Comparison of ENCODE assay signal across 8 cellular contexts in genomic region chr14:105490572-105491365, GRCh38. TPM values are rescaled to one million over a fixed set of nuclear protein-coding genes. Genes with fewer than 3 reads are reported as not detected.
DNase-seq lines count a peak whose midpoint lies in the region; ATAC-seq and TF ChIP-seq lines count a peak whose summit lies in the region.

Gene TEDC1 (plus strand): TSS chr14:105491246. CDS start chr14:105491376, 130 bp downstream.

- 14% methylated on average over 64 of the region's 94 CpGs for WGBS in smooth muscle cell (ENCODE audit: low lambda C conversion rate)

- H3K9me3 ChIP-seq in smooth muscle cell (replicated peaks; ENCODE audit: low read depth) = no peaks in the 10 kb centered on the region

- POLR2A ChIA-PET in activated B cell treated with CpG ODN at 0.5 μM for 24 hours (lab: Charles Lee) = interaction anchor here (1.2 to 2.5 kb wide), 6 partner anchors 10 to 190 kb away, joined by 3 to 33 read pairs (median 11); partner anchors contain the start of genes BRF1 and TEX22

- H3K36me3 Mint-ChIP-seq in activated B cell treated with CpG ODN at 0.5 μM for 24 hours (ENCODE audit: low read depth) = peaks cover 2% of the 10 kb centered on the region

- H3K4me1 ChIP-seq in smooth muscle cell (ENCODE audit: low read depth) = peaks cover 6% of the 10 kb centered on the region

- H3K9ac ChIP-seq in smooth muscle cell (ENCODE audit: low read depth) = peak within 1 kb of the TSS; percentile 85

- H3K4me3 ChIP-seq in AG10803 (ENCODE audit: low read length) (peak within 1 kb of the TSS; percentile 69), smooth muscle cell (peak within 1 kb of the TSS; percentile 76)

- H4K20me1 ChIP-seq in smooth muscle cell (ENCODE audit: low read depth) = no peaks in the 10 kb centered on the region

- H3K36me3 ChIP-seq in smooth muscle cell (ENCODE audit: low read depth) = no peaks in the 10 kb centered on the region

- peak within 1 kb of the TSS; percentile 97 for H3K27ac Mint-ChIP-seq in activated B cell treated with CpG ODN at 0.5 μM for 24 hours

- TF ChIP-seq CTCF in AG10803 (conservative IDR thresholded peaks at IDR 0.05; ENCODE audit: low read length) (peak; percentile 51), activated B cell treated with CpG ODN at 0.5 μM for 24 hours (IDR thresholded peaks at IDR 0.05) (peak; percentile 57), smooth muscle cell (IDR thresholded peaks at IDR 0.05; ENCODE audit: borderline replicate concordance, insufficient read depth, poor library complexity, severe bottlenecking) (peak; percentile 66)

- H3K9me3 Mint-ChIP-seq in activated B cell treated with CpG ODN at 0.5 μM for 24 hours = no peaks in the 10 kb centered on the region

- peaks cover 33% of the 10 kb centered on the region for H3K4me1 Mint-ChIP-seq in activated B cell treated with CpG ODN at 0.5 μM for 24 hours

- peak; percentile 100 for DNase-seq in AG10803 (ENCODE audit: low read depth)
- peak; percentile 100 for DNase-seq in NCI-H345 (lab: John Stamatoyannopoulos, UW)
- DNase-seq in activated B cell treated with CpG ODN at 0.5 μM for 24 hours = peak; percentile 96
- peak; percentile 97 to 100 (median 100) for DNase-seq in caudate nucleus (lab: John Stamatoyannopoulos, UW)
- peak; percentile 91 for DNase-seq in iPS-NIHi7 (ENCODE audit: extremely low spot score)
- DNase-seq in smooth muscle cell (lab: John Stamatoyannopoulos, UW; ENCODE audit: unreplicated experiment) = peak; percentile 100

- H3K4me3 Mint-ChIP-seq in activated B cell treated with CpG ODN at 0.5 μM for 24 hours = peak within 1 kb of the TSS; percentile 87

- ATAC-seq in GM19023 (IDR thresholded peaks at IDR 0.05; ENCODE audit: unreplicated experiment) = peak; percentile 70
- ATAC-seq in HG03280 (IDR thresholded peaks at IDR 0.05; ENCODE audit: unreplicated experiment) = peak; percentile 67
- ATAC-seq in activated B cell treated with CpG ODN at 0.5 μM for 24 hours (ENCODE audit: low read depth) = peak; percentile 73

- H3K79me2 ChIP-seq in smooth muscle cell (ENCODE audit: low read depth) = no peaks in the 10 kb centered on the region

- intact Hi-C loops in activated B cell treated with CpG ODN at 0.5 μM for 24 hours (cut with micrococcal nuclease) = loop anchor here (1.0 to 5.0 kb wide), 14 partner anchors 14 to 738 kb away; partner anchors contain the start of genes BRF1, CDCA4, CLBA1 and GPR132

- H3K4me2 ChIP-seq in smooth muscle cell = peak within 1 kb of the TSS; percentile 99

- CTCF ChIA-PET in activated B cell treated with CpG ODN at 0.5 μM for 24 hours (lab: Charles Lee) = interaction anchor here (1.0 to 4.1 kb wide), 14 partner anchors 10 to 400 kb away, joined by 3 to 104 read pairs (median 8); partner anchors contain the start of gene TEX22

- peak within 1 kb of the TSS; percentile 88 for H3K27ac ChIP-seq in caudate nucleus (ENCODE audit: low read depth, low read length)
- peak within 1 kb of the TSS; percentile 67 for H3K27ac ChIP-seq in smooth muscle cell (ENCODE audit: low read depth)

- peaks cover 11% of the 10 kb centered on the region for H3K27me3 ChIP-seq in smooth muscle cell (ENCODE audit: low read depth)

- H2AFZ ChIP-seq in smooth muscle cell (ENCODE audit: low read depth) = peak within 1 kb of the TSS; percentile 56

- H3K27me3 Mint-ChIP-seq in activated B cell treated with CpG ODN at 0.5 μM for 24 hours = no peaks in the 10 kb centered on the region

- no peaks in the 10 kb centered on the region for H3F3A ChIP-seq in smooth muscle cell (ENCODE audit: low read depth)

RNA-seq across cellular contexts. Expression of gene TEDC1, which starts in this region (rescaled TPM):
- total RNA-seq in activated B cell treated with CpG ODN at 0.5 μM for 24 hours = 16.7 and 18.1 TPM in 2 replicates
- total RNA-seq in smooth muscle cell = 3.8 and 3.9 TPM in 2 replicates
- 4.7 and 8.2 TPM in 2 replicates for polyA plus RNA-seq in smooth muscle cell

Comparison
In these comparisons a context has a peak if more than half of its experiments do, and no peak if none do; other contexts are left out.
1. Peak in every context shown above with its lines: DNase-seq, ATAC-seq, H3K4me3 ChIP-seq and H3K27ac ChIP-seq.